ENCODE assay signal across 28 cellular contexts in genomic region chr15:64373360-64373759, GRCh38. TPM values are rescaled to one million over a fixed set of nuclear protein-coding genes. Genes with fewer than 3 reads are reported as not detected.
DNase-seq lines count a peak whose midpoint lies in the region; ATAC-seq and TF ChIP-seq lines count a peak whose summit lies in the region.
"Had no signal": no experiment of that assay in that cellular context is flagged by ENCODE, and none has a peak within 500 bp of the region (broad histone marks: within the 10 kb centered on the region; RNA-seq: fewer than 3 reads in every experiment).

No MANE protein-coding gene starts in this region.

- peaks cover 26% of the 10 kb centered on the region for H3K36me3 Mint-ChIP-seq in activated CD4-positive, alpha-beta T cell treated with anti-CD3 and anti-CD28 coated beads, Interleukin-2, amount 10 ng/mL, durations not matched to agents 7 days and 5 days (ENCODE audit: low read depth)
- H3K36me3 Mint-ChIP-seq in T-helper 17 cell (ENCODE audit: low read depth) (no peaks in the 10 kb centered on the region), natural killer cell (no peaks in the 10 kb centered on the region)

- H3K9me3 Mint-ChIP-seq in activated CD4-positive, alpha-beta T cell treated with anti-CD3 and anti-CD28 coated beads, Interleukin-2, amount 10 ng/mL, durations not matched to agents 7 days and 5 days, result no peaks in the 10 kb centered on the region
- no peaks in the 10 kb centered on the region for H3K9me3 Mint-ChIP-seq in natural killer cell
- H3K9me3 Mint-ChIP-seq: activated naive CD4-positive, alpha-beta T cell treated with anti-CD3 and anti-CD28 coated beads, Interleukin-2, amount 50 U/mL, for 72 hours; neural crest cell had no signal

- H3K36me3 ChIP-seq in GM23248 (ENCODE audit: low read depth), result no peaks in the 10 kb centered on the region

- in situ Hi-C loops in GM23248 (cut with MboI), result no loop called here

- peaks cover 21% of the 10 kb centered on the region for H3K4me1 Mint-ChIP-seq in activated CD4-positive, alpha-beta T cell treated with anti-CD3 and anti-CD28 coated beads, Interleukin-2, amount 10 ng/mL, durations not matched to agents 7 days and 5 days
- peaks cover 4% of the 10 kb centered on the region for H3K4me1 Mint-ChIP-seq in T-helper 17 cell
- peaks cover 8 to 9% of the 10 kb centered on the region in 2 donors for H3K4me1 Mint-ChIP-seq in natural killer cell
- H3K4me1 Mint-ChIP-seq: neural crest cell had no signal

- H3K9ac ChIP-seq in GM23248, result no peak overlapping the region
- H3K9ac ChIP-seq: BLaER1 had no signal

- no peaks in the 10 kb centered on the region for H3K79me2 ChIP-seq in GM23248 (ENCODE audit: insufficient read depth)

- no peak for TF ChIP-seq CTCF in HL-60 (IDR thresholded peaks at IDR 0.05; ENCODE audit: insufficient read depth, low read length)
- TF ChIP-seq CTCF in natural killer cell (IDR thresholded peaks at IDR 0.05), result no peak
- TF ChIP-seq CTCF in foreskin fibroblast (IDR thresholded peaks at IDR 0.05; ENCODE audit: low read depth, low read length), result no peak

- H4K20me1 ChIP-seq in GM23248 (ENCODE audit: insufficient read depth), result no peaks in the 10 kb centered on the region
- H4K20me1 ChIP-seq: BLaER1 had no signal

- no peak overlapping the region for H3K4me3 ChIP-seq in HL-60 (replicated peaks; ENCODE audit: insufficient read depth, low read length)
- no peak overlapping the region for H3K4me3 ChIP-seq in GM23248
- no peak overlapping the region for H3K4me3 ChIP-seq in foreskin fibroblast (ENCODE audit: low read depth in 1 of 2, low read length in 2 of 2)
- H3K4me3 ChIP-seq: A549, BLaER1, PC-9 had no signal

- H2AFZ ChIP-seq in GM23248, result no peak overlapping the region
- H2AFZ ChIP-seq: PC-9 had no signal

- H3K4me3 Mint-ChIP-seq in activated CD4-positive, alpha-beta T cell treated with anti-CD3 and anti-CD28 coated beads, Interleukin-2, amount 10 ng/mL, durations not matched to agents 7 days and 5 days, result peak overlapping the region; percentile 53
- peak overlapping the region; percentile 36 for H3K4me3 Mint-ChIP-seq in T-helper 17 cell
- H3K4me3 Mint-ChIP-seq in natural killer cell, result peak overlapping the region; percentile 58
- H3K4me3 Mint-ChIP-seq: neural crest cell had no signal

- DNase-seq in activated CD4-positive, alpha-beta T cell treated with anti-CD3 and anti-CD28 coated beads, Interleukin-2, amount 10 ng/mL, durations not matched to agents 7 days and 5 days, result no peak
- no peak for DNase-seq in activated CD4-positive, alpha-beta T cell treated with anti-CD3 and anti-CD28 coated beads, Interleukin-2, amount 50 U/mL, for 4 hours
- DNase-seq in HL-60 (ENCODE audit: low read depth in 1 of 2, low spot score in 1 of 2) (peak in 1 of 2 experiments; percentile 84), T-helper 17 cell (no peak), natural killer cell (no peak), GM23248 (no peak), foreskin fibroblast (no peak)
- no peak for DNase-seq in NK-92 treated with Interleukin-12 subunit alpha and Interleukin-12 subunit beta, amount 100 ng/mL, for 24 hours (lab: John Stamatoyannopoulos, UW)
- DNase-seq: activated CD4-positive, alpha-beta T cell treated with anti-CD3 and anti-CD28 coated beads for 48 hours; activated T-cell treated with anti-CD3 and anti-CD28 coated beads, Interleukin-2, amount 50 U/mL, for 1 hour; effector memory CD4-positive, alpha-beta T cell; hippocampal formation; KG1; left ventricle myocardium superior; midbrain; NCI-H1092; NCI-H2029; NCI-H345; NCI-H82; PC-9; SHP77 treated with DMSO at 0.1 percent for 48 hours had no signal

- CTCF ChIA-PET in activated CD4-positive, alpha-beta T cell treated with anti-CD3 and anti-CD28 coated beads, Interleukin-2, amount 10 ng/mL, durations not matched to agents 7 days and 5 days (lab: Charles Lee), result no interaction called here

- H3K27me3 ChIP-seq in HL-60 (ENCODE audit: insufficient read depth, poor library complexity, severe bottlenecking), result no peaks in the 10 kb centered on the region
- no peaks in the 10 kb centered on the region for H3K27me3 ChIP-seq in GM23248 (replicated peaks; ENCODE audit: insufficient read depth)
- H3K27me3 ChIP-seq: BLaER1 had no signal

- POLR2A ChIA-PET in activated CD4-positive, alpha-beta T cell treated with anti-CD3 and anti-CD28 coated beads, Interleukin-2, amount 10 ng/mL, durations not matched to agents 7 days and 5 days (lab: Charles Lee), result no interaction called here

- no peaks in the 10 kb centered on the region for H3F3A ChIP-seq in GM23248 (ENCODE audit: insufficient read depth)

- intact Hi-C loops in natural killer cell (cut with micrococcal nuclease), result no loop called here

- no peaks in the 10 kb centered on the region for H3K9me3 ChIP-seq in T-helper 17 cell (ENCODE audit: control insufficient read depth, low read length, poor library complexity, severe bottlenecking)
- H3K9me3 ChIP-seq in GM23248 (ENCODE audit: low read depth), result no peaks in the 10 kb centered on the region
- H3K9me3 ChIP-seq: A549, BLaER1 had no signal

- H3K27ac Mint-ChIP-seq in activated CD4-positive, alpha-beta T cell treated with anti-CD3 and anti-CD28 coated beads, Interleukin-2, amount 10 ng/mL, durations not matched to agents 7 days and 5 days, result peak overlapping the region; percentile 72
- no peak overlapping the region for H3K27ac Mint-ChIP-seq in T-helper 17 cell
- peak overlapping the region; percentile 51 to 88 for H3K27ac Mint-ChIP-seq in natural killer cell
- H3K27ac Mint-ChIP-seq: progenitor cell of endocrine pancreas had no signal

- H3K27me3 Mint-ChIP-seq in activated CD4-positive, alpha-beta T cell treated with anti-CD3 and anti-CD28 coated beads, Interleukin-2, amount 10 ng/mL, durations not matched to agents 7 days and 5 days, result no peaks in the 10 kb centered on the region
- H3K27me3 Mint-ChIP-seq in T-helper 17 cell (no peaks in the 10 kb centered on the region), natural killer cell (ENCODE audit: low read depth in 2 of 2) (no peaks in the 10 kb centered on the region)
- H3K27me3 Mint-ChIP-seq: progenitor cell of endocrine pancreas had no signal

- no peak overlapping the region for H3K4me2 ChIP-seq in GM23248 (ENCODE audit: unreplicated experiment)
- H3K4me2 ChIP-seq: A549, BLaER1, PC-9 had no signal

- ATAC-seq in T-helper 17 cell (no peak), natural killer cell (peak; percentile 44 to 62 (median 61))
- ATAC-seq: activated naive CD4-positive, alpha-beta T cell treated with anti-CD3 and anti-CD28 coated beads, Interleukin-2, amount 50 U/mL, for 72 hours; esophagus mucosa; HCT116; left ventricle myocardium superior had no signal

- H3K27ac ChIP-seq in HL-60 (replicated peaks) (peak overlapping the region; percentile 50), GM23248 (no peak overlapping the region)
- H3K27ac ChIP-seq: A549, BLaER1, PC-9 had no signal

- WGBS in GM23248 (ENCODE audit: low coverage in 1 of 2, low lambda C conversion rate in 2 of 2, missing lambda C conversion rate in 2 of 2), 2 experiments, result 97 to 99% methylated on average over 8 of the region's 8 CpGs

- H3K9me2 ChIP-seq in GM23248 (ENCODE audit: insufficient read depth), result no peaks in the 10 kb centered on the region

- H3K4me1 ChIP-seq in GM23248 (ENCODE audit: insufficient read depth), result no peaks in the 10 kb centered on the region

RNA-seq across cellular contexts. Expression of gene PCLAF, which starts 7.9 kb away (rescaled TPM):
- 100 to 1,000 TPM; 114 to 121 TPM for total RNA-seq in activated CD4-positive, alpha-beta T cell treated with anti-CD3 and anti-CD28 coated beads, Interleukin-2, amount 10 ng/mL, durations not matched to agents 7 days and 5 days
- total RNA-seq in T-helper 17 cell, result under 1 TPM; 0.76 to 0.85 TPM
- total RNA-seq in natural killer cell, result 1 to 10 TPM; 1.4 to 2.2 (median 1.9) TPM
- total RNA-seq in GM23248 (2014; rRNA removed; shearing (Covaris generic)), result 16.0 and 21.2 TPM in 2 replicates
- 43.2 and 44.5 TPM in 2 replicates for polyA plus RNA-seq in GM23248 (2016; fragmentation: Nextera tagmentation; extraction: Ambion mirVana)

RNA-seq across cellular contexts. Expression of gene TRIP4, which starts 14.3 kb away (rescaled TPM):
- 10 to 100 TPM; 22.1 to 29.8 TPM for total RNA-seq in activated CD4-positive, alpha-beta T cell treated with anti-CD3 and anti-CD28 coated beads, Interleukin-2, amount 10 ng/mL, durations not matched to agents 7 days and 5 days
- total RNA-seq in T-helper 17 cell (10 to 100 TPM; 14.9 to 17.5 TPM), natural killer cell (10 to 100 TPM; 32.9 to 37.1 (median 33.7) TPM)
- total RNA-seq in GM23248 (2014; rRNA removed; shearing (Covaris generic)), result 6.9 and 9.0 TPM in 2 replicates
- 32.9 and 33.5 TPM in 2 replicates for polyA plus RNA-seq in GM23248 (2016; fragmentation: Nextera tagmentation; extraction: Ambion mirVana)

RNA-seq across cellular contexts. Expression of gene CSNK1G1, which starts 17.4 kb away (rescaled TPM):
- 10 to 100 TPM; 24.6 to 30.4 TPM for total RNA-seq in activated CD4-positive, alpha-beta T cell treated with anti-CD3 and anti-CD28 coated beads, Interleukin-2, amount 10 ng/mL, durations not matched to agents 7 days and 5 days
- 10 to 100 TPM; 23.2 to 25.5 TPM for total RNA-seq in T-helper 17 cell
- total RNA-seq in natural killer cell, result 10 to 100 TPM; 26.2 to 36.8 (median 34.0) TPM
- total RNA-seq in GM23248 (2014; rRNA removed; shearing (Covaris generic)), result 14.3 and 17.1 TPM in 2 replicates
- polyA plus RNA-seq in GM23248 (2016; fragmentation: Nextera tagmentation; extraction: Ambion mirVana), result 14.8 and 17.2 TPM in 2 replicates
